In the genomic region with DNA sequence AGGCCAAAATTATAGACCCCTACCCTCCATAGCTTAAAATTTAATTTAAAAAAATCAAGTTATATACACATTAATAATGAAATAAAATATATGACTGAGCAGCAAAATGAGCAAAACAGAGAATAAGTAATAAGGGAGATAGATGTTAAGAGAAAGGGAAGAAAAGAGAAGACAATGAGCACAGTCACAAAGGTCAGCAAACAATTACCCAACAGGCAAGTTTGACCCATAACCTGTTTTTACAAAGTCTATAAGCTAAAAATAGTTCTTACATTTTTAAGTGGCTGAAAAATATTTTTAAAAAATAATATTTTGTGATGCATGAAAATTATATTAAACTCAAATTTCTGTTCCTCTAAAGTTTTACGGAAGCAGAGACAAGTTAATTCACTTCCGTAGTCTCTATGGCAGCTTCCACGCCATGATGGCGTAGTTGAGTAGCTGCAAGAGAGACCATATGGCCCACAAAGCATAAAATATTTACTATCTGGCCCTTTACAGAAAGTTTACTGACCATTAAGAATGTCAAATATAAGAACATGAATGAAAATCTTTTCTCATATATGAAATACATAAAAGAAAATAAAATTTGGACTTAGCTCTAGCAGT, we compare ENCODE assay signal across 22 cellular contexts.
"Had no signal": no experiment of that assay in that cellular context is flagged by ENCODE, and none has a peak within 500 bp of the region (broad histone marks: within the 10 kb centered on the region; RNA-seq: fewer than 3 reads in every experiment).

No MANE protein-coding gene starts in this region.

- H3K4me3 ChIP-seq: esophagus muscularis mucosa, gastroesophageal sphincter, left ventricle myocardium inferior, lower lobe of right lung, sigmoid colon, skin epidermis, stomach, thoracic aorta, transverse colon had no signal

- ATAC-seq: effector memory CD8-positive, alpha-beta T cell; gastroesophageal sphincter; lower lobe of right lung; naive thymus-derived CD4-positive, alpha-beta T cell had no signal

- H3K27me3 ChIP-seq: esophagus muscularis mucosa, gastroesophageal sphincter, sigmoid colon, stomach, transverse colon had no signal

- H3K27ac ChIP-seq: esophagus muscularis mucosa, gastroesophageal sphincter, left ventricle myocardium inferior, lower lobe of right lung, sigmoid colon, skin epidermis, stomach, thoracic aorta, transverse colon had no signal

- FAIRE-seq: colon, keratinocyte had no signal

- H3K9me3 ChIP-seq: esophagus muscularis mucosa, gastroesophageal sphincter, left ventricle myocardium inferior, lower lobe of right lung, sigmoid colon, stomach, thoracic aorta, transverse colon had no signal

- DNase-seq: effector memory CD8-positive, alpha-beta T cell; glutamatergic neuron; immature natural killer cell; left ventricle myocardium inferior; lower lobe of right lung; mesenchymal stem cell; midbrain; naive thymus-derived CD4-positive, alpha-beta T cell; nephron progenitor cell; posterior cingulate gyrus; sigmoid colon; stimulated activated CD4-positive, alpha-beta T cell treated with anti-CD3 and anti-CD28 coated beads, Interleukin-12 subunit alpha, Interleukin-12 subunit beta, amount 100 ng/mL, for 4 hours; stimulated activated naive CD4-positive, alpha-beta T cell; stomach; substantia nigra; transverse colon had no signal
